In genomic region chr12:82144505-82144904, GRCh38 we compare ENCODE assay signal across 20 cellular contexts.
"Had no signal": no experiment of that assay in that cellular context is flagged by ENCODE, and none has a peak within 500 bp of the region (broad histone marks: within the 10 kb centered on the region; RNA-seq: fewer than 3 reads in every experiment).

No MANE protein-coding gene starts in this region.

- H3K27me3 ChIP-seq: body of pancreas, stomach, vagina had no signal

- H3K9me3 Mint-ChIP-seq: activated naive CD4-positive, alpha-beta T cell treated with anti-CD3 and anti-CD28 coated beads for 36 hours; activated T-helper 2 cell treated with anti-CD3 and anti-CD28 coated beads, Interferon-gamma antibody, Interleukin-2, Interleukin-4, amounts not matched to agents 10 μg/mL and 5 μg/mL and 100 μg/mL, durations not matched to agents 14 hours and 24 hours and 36 hours; nephron progenitor cell had no signal

- H3K4me3 Mint-ChIP-seq: activated CD4-positive, alpha-beta memory T cell treated with anti-CD3 and anti-CD28 coated beads for 36 hours; activated naive CD4-positive, alpha-beta T cell treated with anti-CD3 and anti-CD28 coated beads for 36 hours; effector memory CD8-positive, alpha-beta T cell; nephron progenitor cell; stimulated activated effector memory CD8-positive, alpha-beta T cell treated with anti-CD3 and anti-CD28 coated beads, Interleukin-12 subunit alpha, Interleukin-12 subunit beta, amount 100 ng/mL, for 72 hours had no signal

- H3K4me1 ChIP-seq: body of pancreas, stomach, vagina had no signal

- H3K4me3 ChIP-seq: body of pancreas, lung, stomach, vagina had no signal

- H3K36me3 Mint-ChIP-seq: activated CD4-positive, alpha-beta memory T cell treated with anti-CD3 and anti-CD28 coated beads for 36 hours; stimulated activated effector memory CD8-positive, alpha-beta T cell treated with anti-CD3 and anti-CD28 coated beads, Interleukin-12 subunit alpha, Interleukin-12 subunit beta, amount 100 ng/mL, for 72 hours had no signal

- H3K4me1 Mint-ChIP-seq: nephron progenitor cell; stimulated activated effector memory CD8-positive, alpha-beta T cell treated with anti-CD3 and anti-CD28 coated beads, Interleukin-12 subunit alpha, Interleukin-12 subunit beta, amount 100 ng/mL, for 72 hours had no signal

- H3K9me3 ChIP-seq: body of pancreas, stomach, vagina had no signal

- H3K27ac ChIP-seq: body of pancreas, stomach, vagina, WERI-Rb-1 had no signal

- H3K27ac Mint-ChIP-seq: activated CD4-positive, alpha-beta memory T cell treated with anti-CD3 and anti-CD28 coated beads for 36 hours; activated naive CD4-positive, alpha-beta T cell treated with anti-CD3 and anti-CD28 coated beads for 36 hours; activated T-helper 2 cell treated with anti-CD3 and anti-CD28 coated beads, Interferon-gamma antibody, Interleukin-2, Interleukin-4, amounts not matched to agents 10 μg/mL and 5 μg/mL and 100 μg/mL, durations not matched to agents 14 hours and 24 hours and 36 hours; effector memory CD8-positive, alpha-beta T cell; nephron progenitor cell; stimulated activated effector memory CD8-positive, alpha-beta T cell treated with anti-CD3 and anti-CD28 coated beads, Interleukin-12 subunit alpha, Interleukin-12 subunit beta, amount 100 ng/mL, for 72 hours had no signal

- H3K27me3 Mint-ChIP-seq: activated CD4-positive, alpha-beta memory T cell treated with anti-CD3 and anti-CD28 coated beads for 36 hours; effector memory CD8-positive, alpha-beta T cell had no signal

- DNase-seq: activated CD4-positive, alpha-beta memory T cell treated with anti-CD3 and anti-CD28 coated beads for 36 hours; activated CD4-positive, alpha-beta T cell treated with anti-CD3 and anti-CD28 coated beads for 4 hours; activated naive CD4-positive, alpha-beta T cell treated with anti-CD3 and anti-CD28 coated beads for 36 hours; activated T-cell treated with anti-CD3 and anti-CD28 coated beads, Interleukin-2, amount 50 U/mL, for 1 hour; body of pancreas; caudate nucleus; effector memory CD8-positive, alpha-beta T cell; foreskin fibroblast; hippocampal formation; islet precursor cell; nephron progenitor cell; nucleus accumbens; stimulated activated CD4-positive, alpha-beta T cell treated with anti-CD3 and anti-CD28 coated beads, Interleukin-4, amount 100 ng/mL, for 24 hours; stomach; WERI-Rb-1 had no signal

- ATAC-seq: body of pancreas; effector memory CD8-positive, alpha-beta T cell; sciatic nerve; stimulated activated effector memory CD8-positive, alpha-beta T cell treated with anti-CD3 and anti-CD28 coated beads, Interleukin-12 subunit alpha, Interleukin-12 subunit beta, amount 100 ng/mL, for 72 hours had no signal

- H3K36me3 ChIP-seq: stomach, vagina, WERI-Rb-1 had no signal
